In the genomic region with DNA sequence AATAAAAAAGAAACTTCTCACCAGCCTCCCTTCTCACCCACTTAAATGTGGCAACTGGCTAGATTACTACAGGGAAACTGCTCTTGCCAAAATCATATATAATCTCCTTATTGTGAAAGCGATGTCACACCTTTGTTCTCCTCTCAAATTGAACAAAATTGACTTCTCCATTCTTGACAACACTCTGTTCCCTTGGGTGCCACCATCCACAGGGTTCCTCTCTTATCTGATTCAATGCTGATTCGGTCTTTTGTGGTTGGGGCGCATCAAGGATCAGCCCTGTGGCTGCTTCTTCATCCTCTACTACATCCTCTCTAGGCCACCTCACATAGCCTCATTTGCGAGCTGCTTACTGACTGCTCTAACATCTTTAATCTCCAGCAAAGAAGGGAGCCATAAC, we compare ENCODE assay signal across 1 cellular context.
TF ChIP-seq lines count a peak whose summit lies in the region.

No MANE protein-coding gene starts in this region.

TF ChIP-seq in IMR-90, 13 proteins besides CTCF, POLR2A, EP300 and RAD21 (continued from another document):
- TF ChIP-seq ELK1 (IDR thresholded peaks at IDR 0.05; ENCODE audit: borderline replicate concordance, low read depth, low read length): no peak
- TF ChIP-seq RFX5 (IDR thresholded peaks at IDR 0.05; ENCODE audit: low read depth, low read length): no peak
- TF ChIP-seq RCOR1 (IDR thresholded peaks at IDR 0.05; ENCODE audit: insufficient replicate concordance, low read length): no peak
- no peak for TF ChIP-seq MAZ (IDR thresholded peaks at IDR 0.05; ENCODE audit: borderline replicate concordance, low read depth, low read length)
